Comparison of ENCODE assay signal across 23 cellular contexts in the genomic region with DNA sequence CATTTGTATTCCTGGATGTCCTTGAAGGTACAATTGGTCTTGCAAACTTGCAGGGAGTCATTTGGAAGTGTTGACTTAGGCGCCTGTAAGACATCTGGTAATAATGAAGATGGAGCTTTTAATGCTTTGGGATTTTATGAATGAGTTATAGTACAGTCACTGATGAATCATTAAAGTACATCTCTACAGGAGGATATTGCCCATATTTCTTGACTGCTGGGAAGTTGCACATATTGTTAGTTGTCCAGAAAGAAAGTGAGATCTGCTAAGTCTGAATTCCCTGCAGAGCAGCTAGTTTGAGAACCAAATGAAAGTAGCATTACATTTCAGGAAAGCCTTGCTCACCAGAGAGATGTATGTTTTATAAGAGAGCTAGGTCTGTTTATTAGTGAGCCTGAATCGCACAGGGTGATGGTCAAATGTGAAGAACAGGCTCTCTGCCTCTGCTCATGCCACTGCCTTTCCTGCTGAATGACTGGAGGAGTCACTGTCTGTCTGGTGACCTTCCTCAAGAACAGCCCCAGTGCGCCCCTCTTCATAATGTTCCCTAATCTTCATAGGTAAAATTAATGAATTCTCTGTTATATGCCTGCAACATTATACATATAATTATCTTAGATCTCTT.
DNase-seq lines count a peak whose midpoint lies in the region; ATAC-seq, FAIRE-seq and TF ChIP-seq lines count a peak whose summit lies in the region.
"Had no signal": no experiment of that assay in that cellular context is flagged by ENCODE, and none has a peak within 500 bp of the region (broad histone marks: within the 10 kb centered on the region; RNA-seq: fewer than 3 reads in every experiment).

No MANE protein-coding gene starts in this region.

- peak; percentile 20 for DNase-seq in GM03348 (ENCODE audit: low spot score)
- peak; percentile 70 for DNase-seq in RCC 7860 (ENCODE audit: low spot score)
- peak; percentile 73 for DNase-seq in epithelial cell of esophagus (ENCODE audit: low read depth)
- DNase-seq in kidney tubule cell (ENCODE audit: low spot score), result peak; percentile 63
- no peak for DNase-seq in CD8-positive, alpha-beta T cell
- no peak for DNase-seq in vagina (ENCODE audit: extremely low spot score in 2 of 2)
- DNase-seq in left lung, result no peak
- DNase-seq in NCI-H2029 treated with DMSO at 0.1 percent for 48 hours (lab: John Stamatoyannopoulos, UW), result no peak
- DNase-seq: activated CD4-positive, alpha-beta memory T cell treated with anti-CD3 and anti-CD28 coated beads for 36 hours; activated T-cell treated with anti-CD3 and anti-CD28 coated beads, Interleukin-2, amount 50 U/mL, for 1 hour; Calu3; caudate nucleus; foreskin melanocyte; left ventricle myocardium inferior; NCI-H2081; NCI-H526 treated with DMSO at 0.1 percent for 48 hours; pancreas; sigmoid colon; stimulated activated CD4-positive, alpha-beta T cell treated with anti-CD3 and anti-CD28 coated beads, Interleukin-4, amount 100 ng/mL, for 1 hour had no signal

- H3K4me3 ChIP-seq in epithelial cell of esophagus (ENCODE audit: low read length) (no peak overlapping the region), vagina (no peak overlapping the region), left lung (no peak overlapping the region)
- H3K4me3 ChIP-seq in CD8-positive, alpha-beta T cell (ENCODE audit: low read depth, low read length), result no peak overlapping the region
- H3K4me3 ChIP-seq: left ventricle myocardium inferior, pancreas, sigmoid colon had no signal

- peaks cover 4% of the 10 kb centered on the region for H3K9me3 Mint-ChIP-seq in CD8-positive, alpha-beta T cell

- H3K36me3 ChIP-seq in CD8-positive, alpha-beta T cell (ENCODE audit: insufficient read depth, low read length), result no peaks in the 10 kb centered on the region
- H3K36me3 ChIP-seq in vagina (no peaks in the 10 kb centered on the region), left lung (no peaks in the 10 kb centered on the region)
- H3K36me3 ChIP-seq: left ventricle myocardium inferior, pancreas, sigmoid colon had no signal

- TF ChIP-seq CTCF in epithelial cell of esophagus (IDR thresholded peaks at IDR 0.05; ENCODE audit: insufficient read depth, low read depth, low read length, missing control alignments) (no peak), vagina (IDR thresholded peaks at IDR 0.05) (no peak), left lung (IDR thresholded peaks at IDR 0.05) (no peak)
- TF ChIP-seq CTCF in CD8-positive, alpha-beta T cell (IDR thresholded peaks at IDR 0.05), result no peak

- no peaks in the 10 kb centered on the region for H3K4me1 ChIP-seq in CD8-positive, alpha-beta T cell (ENCODE audit: insufficient read depth, low read length)
- H3K4me1 ChIP-seq in vagina (no peaks in the 10 kb centered on the region), left lung (no peaks in the 10 kb centered on the region)
- H3K4me1 ChIP-seq: left ventricle myocardium inferior, pancreas, sigmoid colon had no signal

- TF ChIP-seq POLR2A in vagina (IDR thresholded peaks at IDR 0.05), result no peak

- peak; percentile 70 for FAIRE-seq in RCC 7860 (lab: Jason Lieb, UNC)
- FAIRE-seq: G401.6, GM12891, pancreas had no signal

- H3K4me1 Mint-ChIP-seq in CD8-positive, alpha-beta T cell (ENCODE audit: low read depth), result no peaks in the 10 kb centered on the region

- no peaks in the 10 kb centered on the region for H3K9me3 ChIP-seq in CD8-positive, alpha-beta T cell (ENCODE audit: low read length)
- no peaks in the 10 kb centered on the region for H3K9me3 ChIP-seq in vagina
- peaks cover 0 to 2% of the 10 kb centered on the region in 2 donors for H3K9me3 ChIP-seq in left lung
- H3K9me3 ChIP-seq: left ventricle myocardium inferior, pancreas, sigmoid colon had no signal

- no peaks in the 10 kb centered on the region for H3K27me3 ChIP-seq in CD8-positive, alpha-beta T cell (ENCODE audit: insufficient read depth, low read length)
- no peaks in the 10 kb centered on the region for H3K27me3 ChIP-seq in vagina
- H3K27me3 ChIP-seq in left lung, result no peaks in the 10 kb centered on the region
- H3K27me3 ChIP-seq: pancreas, sigmoid colon had no signal

- H3K36me3 Mint-ChIP-seq in CD8-positive, alpha-beta T cell, result no peaks in the 10 kb centered on the region
- H3K36me3 Mint-ChIP-seq: activated CD4-positive, alpha-beta memory T cell treated with anti-CD3 and anti-CD28 coated beads for 36 hours; activated naive CD4-positive, alpha-beta T cell treated with anti-CD3 and anti-CD28 coated beads, Interleukin-2, amount 50 U/mL, for 72 hours had no signal

- intact Hi-C loops in CD8-positive, alpha-beta T cell (cut with DNase I, micrococcal nuclease), result no loop called here
- intact Hi-C loops in vagina (cut with DNase I), result no loop called here
- intact Hi-C loops in left lung (cut with DNase I), result no loop called here

- POLR2A ChIA-PET in CD8-positive, alpha-beta T cell (lab: Charles Lee), result no interaction called here

- no peak overlapping the region for H3K4me3 Mint-ChIP-seq in CD8-positive, alpha-beta T cell
- H3K4me3 Mint-ChIP-seq: activated CD4-positive, alpha-beta memory T cell treated with anti-CD3 and anti-CD28 coated beads for 36 hours had no signal

- no peak for ATAC-seq in CD8-positive, alpha-beta T cell
- ATAC-seq in left lung, result no peak
- ATAC-seq: activated naive CD4-positive, alpha-beta T cell treated with anti-CD3 and anti-CD28 coated beads, Interleukin-2, amount 50 U/mL, for 72 hours; pancreas had no signal

- H3K27ac ChIP-seq in CD8-positive, alpha-beta T cell (ENCODE audit: low read depth, low read length), result no peak overlapping the region
- H3K27ac ChIP-seq in vagina (no peak overlapping the region), left lung (no peak overlapping the region)
- H3K27ac ChIP-seq: left ventricle myocardium inferior, pancreas, sigmoid colon, VCaP had no signal

- CTCF ChIA-PET in CD8-positive, alpha-beta T cell (lab: Charles Lee), result no interaction called here

- no peaks in the 10 kb centered on the region for H3K27me3 Mint-ChIP-seq in CD8-positive, alpha-beta T cell (ENCODE audit: low read depth)
- H3K27me3 Mint-ChIP-seq: activated CD4-positive, alpha-beta memory T cell treated with anti-CD3 and anti-CD28 coated beads for 36 hours had no signal

- no peak overlapping the region for H3K27ac Mint-ChIP-seq in CD8-positive, alpha-beta T cell
- H3K27ac Mint-ChIP-seq: activated CD4-positive, alpha-beta memory T cell treated with anti-CD3 and anti-CD28 coated beads for 36 hours; activated naive CD4-positive, alpha-beta T cell treated with anti-CD3 and anti-CD28 coated beads, Interleukin-2, amount 50 U/mL, for 72 hours had no signal

Comparison
In these comparisons a context has a peak if more than half of its experiments do, and no peak if none do; other contexts are left out.
1. DNase-seq: peak in GM03348 (single experiment), RCC 7860 (single experiment), epithelial cell of esophagus (single experiment) and kidney tubule cell (single experiment); none in CD8-positive, alpha-beta T cell (0 of 7), vagina (0 of 2), left lung (0 of 2) and NCI-H2029 treated with DMSO at 0.1 percent for 48 hours (single experiment).